In genomic region chr1:8562881-8563865, GRCh38 we compare ENCODE assay signal across 1 cellular context.
TF ChIP-seq lines count a peak whose summit lies in the region.

No MANE protein-coding gene starts in this region.

TF ChIP-seq in GM23338, 12 proteins besides CTCF, POLR2A, EP300 and RAD21 (continued from another document):
- TF ChIP-seq ZNF462 (CRISPR knock-in tag; IDR thresholded peaks at IDR 0.05), result no peak
- TF ChIP-seq JUNB (IDR thresholded peaks at IDR 0.05; ENCODE audit: unreplicated experiment), result no peak
- TF ChIP-seq REST (IDR thresholded peaks at IDR 0.05; ENCODE audit: unreplicated experiment), result no peak
- TF ChIP-seq STAT1 (IDR thresholded peaks at IDR 0.05; ENCODE audit: unreplicated experiment), result no peak
- no peak for TF ChIP-seq CREB1 (CRISPR knock-in tag; IDR thresholded peaks at IDR 0.05; ENCODE audit: low read depth)
